ENCODE assay signal across 17 cellular contexts in genomic region chr16:53901396-53901795, GRCh38.
DNase-seq lines count a peak whose midpoint lies in the region; ATAC-seq and TF ChIP-seq lines count a peak whose summit lies in the region.
"Had no signal": no experiment of that assay in that cellular context is flagged by ENCODE, and none has a peak within 500 bp of the region (broad histone marks: within the 10 kb centered on the region; RNA-seq: fewer than 3 reads in every experiment).

No MANE protein-coding gene starts in this region.

- no peak overlapping the region for H3K27ac ChIP-seq in lower lobe of right lung
- H3K27ac ChIP-seq: A549, HL-60, KMS-11, RWPE1 had no signal

- no peaks in the 10 kb centered on the region for H3K36me3 ChIP-seq in lower lobe of right lung

- intact Hi-C loops in lower lobe of right lung (cut with DNase I): no loop called here

- H3K27me3 ChIP-seq in lower lobe of right lung (ENCODE audit: low read depth): no peaks in the 10 kb centered on the region

- no peak for TF ChIP-seq CTCF in lower lobe of right lung (IDR thresholded peaks at IDR 0.05)

- H3K4me3 ChIP-seq in lower lobe of right lung: no peak overlapping the region
- H3K4me3 ChIP-seq: A549 had no signal

- peak; percentile 50 for DNase-seq in NCI-H510A treated with DMSO at 0.1 percent for 48 hours (lab: John Stamatoyannopoulos, UW)
- DNase-seq in NCI-H510A (lab: John Stamatoyannopoulos, UW): no peak
- DNase-seq in DMS53 treated with DMSO at 0.1 percent for 48 hours (lab: John Stamatoyannopoulos, UW; ENCODE audit: unreplicated experiment): peak; percentile 10
- peak; percentile 26 for DNase-seq in NCI-H187 treated with DMSO at 0.1 percent for 48 hours (lab: John Stamatoyannopoulos, UW)
- no peak for DNase-seq in lower lobe of right lung
- DNase-seq in activated CD4-positive, CD25-positive, alpha-beta regulatory T cell (lab: John Stamatoyannopoulos, UW): no peak
- DNase-seq: HFFc6; NCI-H1694 treated with DMSO at 0.1 percent for 48 hours; NCI-H2171; NCI-H69; NK-92 treated with Interleukin-12 subunit alpha and Interleukin-12 subunit beta, amount 100 ng/mL, for 24 hours had no signal

- ATAC-seq in lower lobe of right lung: peak; percentile 62 to 72
- ATAC-seq in HG03520 (IDR thresholded peaks at IDR 0.05; ENCODE audit: unreplicated experiment): no peak
- ATAC-seq: A549, SK-N-SH treated with all-trans-retinoic acid at 6 μM for 48 hours had no signal

- H3K9me3 ChIP-seq in lower lobe of right lung: no peaks in the 10 kb centered on the region
- H3K9me3 ChIP-seq: A549 had no signal

- H3K4me1 ChIP-seq in lower lobe of right lung: peaks cover 29% of the 10 kb centered on the region

Comparison
In these comparisons a context has a peak if more than half of its experiments do, and no peak if none do; other contexts are left out.
1. DNase-seq: peak in NCI-H510A treated with DMSO at 0.1 percent for 48 hours (single experiment), DMS53 treated with DMSO at 0.1 percent for 48 hours (single experiment) and NCI-H187 treated with DMSO at 0.1 percent for 48 hours (single experiment); none in NCI-H510A (single experiment), lower lobe of right lung (single experiment) and activated CD4-positive, CD25-positive, alpha-beta regulatory T cell (0 of 4).